In genomic region chr2:96205888-96206287, GRCh38 we compare ENCODE assay signal across 8 cellular contexts. TPM values are rescaled to one million over a fixed set of nuclear protein-coding genes. Genes with fewer than 3 reads are reported as not detected.
DNase-seq lines count a peak whose midpoint lies in the region; ATAC-seq and TF ChIP-seq lines count a peak whose summit lies in the region.

No MANE protein-coding gene starts in this region.

- H3K36me3 ChIP-seq in right atrium auricular region (no peaks in the 10 kb centered on the region), lower lobe of right lung (no peaks in the 10 kb centered on the region), upper lobe of right lung (no peaks in the 10 kb centered on the region)

- no peak for DNase-seq in right atrium auricular region (ENCODE audit: low spot score)
- no peak for DNase-seq in Right ventricle myocardium inferior (ENCODE audit: missing footprints)
- no peak for DNase-seq in lower lobe of right lung
- no peak for DNase-seq in upper lobe of right lung
- no peak for DNase-seq in NCI-H187 treated with DMSO at 0.1 percent for 48 hours (lab: John Stamatoyannopoulos, UW)

- H3K27me3 ChIP-seq in right atrium auricular region (no peaks in the 10 kb centered on the region), lower lobe of right lung (ENCODE audit: low read depth) (no peaks in the 10 kb centered on the region), upper lobe of right lung (no peaks in the 10 kb centered on the region)

- TF ChIP-seq CTCF in right atrium auricular region (IDR thresholded peaks at IDR 0.05) = no peak
- no peak for TF ChIP-seq CTCF in lower lobe of right lung (IDR thresholded peaks at IDR 0.05)
- no peak for TF ChIP-seq CTCF in upper lobe of right lung (IDR thresholded peaks at IDR 0.05)

- H3K4me3 ChIP-seq in right atrium auricular region = peak overlapping the region in 1 of 2 donors; percentile 5
- H3K4me3 ChIP-seq in lower lobe of right lung = peak overlapping the region; percentile 33
- peak overlapping the region; percentile 32 for H3K4me3 ChIP-seq in upper lobe of right lung

- intact Hi-C loops in Right ventricle myocardium inferior (cut with DNase I) = loop anchor here (2.0 kb wide), 1 partner anchor 19 kb away; no protein-coding TSS in a partner anchor
- intact Hi-C loops in lower lobe of right lung (cut with DNase I) = no loop called here
- intact Hi-C loops in upper lobe of right lung (cut with DNase I) = no loop called here

- no peak for ATAC-seq in Right ventricle myocardium inferior
- no peak for ATAC-seq in lower lobe of right lung
- ATAC-seq in upper lobe of right lung = no peak
- no peak for ATAC-seq in GM21528 (IDR thresholded peaks at IDR 0.05; ENCODE audit: low FRiP score, unreplicated experiment)
- ATAC-seq in HG03139 (IDR thresholded peaks at IDR 0.05; ENCODE audit: unreplicated experiment) = no peak

- H3K27ac ChIP-seq in right atrium auricular region = peak overlapping the region; percentile 60 to 74
- H3K27ac ChIP-seq in angular gyrus (ENCODE audit: low read depth, low read length) = peak overlapping the region; percentile 37
- peak overlapping the region; percentile 62 for H3K27ac ChIP-seq in lower lobe of right lung
- H3K27ac ChIP-seq in upper lobe of right lung = peak overlapping the region; percentile 52

- H3K4me1 ChIP-seq in right atrium auricular region (peaks cover 0 to 78% of the 10 kb centered on the region in 2 donors), lower lobe of right lung (peaks cover 79% of the 10 kb centered on the region), upper lobe of right lung (peaks cover 76% of the 10 kb centered on the region)

- H3K9me3 ChIP-seq in right atrium auricular region (no peaks in the 10 kb centered on the region), lower lobe of right lung (no peaks in the 10 kb centered on the region), upper lobe of right lung (no peaks in the 10 kb centered on the region)

RNA-seq across cellular contexts. Expression of gene STARD7, which starts 2.7 kb away (rescaled TPM):
- total RNA-seq in right atrium auricular region = 100 to 1,000 TPM; 128 to 163 TPM
- total RNA-seq in Right ventricle myocardium inferior = 194 TPM
- total RNA-seq in lower lobe of right lung = 147 TPM
- total RNA-seq in upper lobe of right lung = 156 TPM

RNA-seq across cellular contexts. Expression of gene TMEM127, which starts 59.9 kb away (rescaled TPM):
- total RNA-seq in right atrium auricular region = 10 to 100 TPM; 88.9 to 95.2 TPM
- 68.2 TPM for total RNA-seq in Right ventricle myocardium inferior
- 77.4 TPM for total RNA-seq in lower lobe of right lung
- 67.3 TPM for total RNA-seq in upper lobe of right lung
